16 cellular contexts compared by ENCODE assay signal in genomic region chr17:82658796-82659452, GRCh38. TPM values are rescaled to one million over a fixed set of nuclear protein-coding genes. Genes with fewer than 3 reads are reported as not detected.
DNase-seq lines count a peak whose midpoint lies in the region; ATAC-seq and TF ChIP-seq lines count a peak whose summit lies in the region.
"Had no signal": no experiment of that assay in that cellular context is flagged by ENCODE, and none has a peak within 500 bp of the region (broad histone marks: within the 10 kb centered on the region; RNA-seq: fewer than 3 reads in every experiment).

No MANE protein-coding gene starts in this region.

- H3K4me2 ChIP-seq in GM23338, result no peak overlapping the region
- H3K4me2 ChIP-seq: A549 had no signal

- H3K9me3 Mint-ChIP-seq in GM23338 (peaks cover 5% of the 10 kb centered on the region; the same call in 1 of the 3 replicates), chondrocyte (ENCODE audit: low read depth) (no peaks in the 10 kb centered on the region)
- no peaks in the 10 kb centered on the region for H3K9me3 Mint-ChIP-seq in CD4-positive, alpha-beta memory T cell
- H3K9me3 Mint-ChIP-seq: CD8-positive, alpha-beta T cell; IgD-negative memory B cell had no signal

- no peaks in the 10 kb centered on the region for H3K36me3 ChIP-seq in GM23338 (ENCODE audit: insufficient read depth)
- no peaks in the 10 kb centered on the region for H3K36me3 ChIP-seq in mucosa of descending colon (ENCODE audit: low read depth)
- H3K36me3 ChIP-seq in tibial artery, result peaks cover 11 to 84% (median 50%) of the 10 kb centered on the region in 3 donors
- no peaks in the 10 kb centered on the region for H3K36me3 ChIP-seq in CD4-positive, alpha-beta memory T cell (ENCODE audit: insufficient read depth, low read length)
- H3K36me3 ChIP-seq: BE2C had no signal

- H3K27me3 Mint-ChIP-seq in GM23338 (ENCODE audit: insufficient read depth, low read depth, poor library complexity) (peaks cover 7% of the 10 kb centered on the region), chondrocyte (ENCODE audit: low read depth) (no peaks in the 10 kb centered on the region)
- H3K27me3 Mint-ChIP-seq in CD4-positive, alpha-beta memory T cell, result no peaks in the 10 kb centered on the region
- H3K27me3 Mint-ChIP-seq: IgD-negative memory B cell had no signal

- POLR2A ChIA-PET in CD4-positive, alpha-beta memory T cell (lab: Charles Lee; ENCODE audit: partially characterized antibody), result no interaction called here

- intact Hi-C loops in mucosa of descending colon (cut with DNase I, micrococcal nuclease) (no loop called here), tibial artery (cut with DNase I; ENCODE audit: low total_unique reads) (no loop called here)
- intact Hi-C loops in CD4-positive, alpha-beta memory T cell (cut with micrococcal nuclease), result no loop called here

- TF ChIP-seq CTCF in GM23338 (conservative IDR thresholded peaks at IDR 0.05; ENCODE audit: low read depth in 2 of 2), result no peak
- TF ChIP-seq CTCF in chondrocyte (IDR thresholded peaks at IDR 0.05), result no peak
- no peak for TF ChIP-seq CTCF in mucosa of descending colon (IDR thresholded peaks at IDR 0.05)
- no peak for TF ChIP-seq CTCF in tibial artery (IDR thresholded peaks at IDR 0.05)

- H3K9me2 ChIP-seq in GM23338 (ENCODE audit: insufficient read depth), result no peaks in the 10 kb centered on the region

- H2AFZ ChIP-seq in GM23338, result no peak overlapping the region

- CTCF ChIA-PET in CD4-positive, alpha-beta memory T cell (lab: Charles Lee; ENCODE audit: partially characterized antibody), result no interaction called here

- DNase-seq in GM23338 (ENCODE audit: low spot score) (no peak), chondrocyte (ENCODE audit: low spot score) (peak; percentile 74), mucosa of descending colon (peak in 2 of 3 donors; percentile 17 to 41), tibial artery (peak; percentile 4 to 60), NCI-H2029 (lab: John Stamatoyannopoulos, UW) (no peak)
- no peak for DNase-seq in CD4-positive, alpha-beta memory T cell
- DNase-seq: BE2C, COR-L47, DND-41, GDM1, H7 had no signal

- no peaks in the 10 kb centered on the region for H3F3A ChIP-seq in GM23338 (replicated peaks; ENCODE audit: low read depth)

- no peak overlapping the region for H3K4me3 ChIP-seq in GM23338
- H3K4me3 ChIP-seq in mucosa of descending colon, result no peak overlapping the region
- no peak overlapping the region for H3K4me3 ChIP-seq in tibial artery
- H3K4me3 ChIP-seq in CD4-positive, alpha-beta memory T cell (ENCODE audit: low read length in 2 of 2), result no peak overlapping the region
- H3K4me3 ChIP-seq: A549 had no signal

- no peak overlapping the region for H3K27ac ChIP-seq in GM23338 (ENCODE audit: low read depth)
- no peak overlapping the region for H3K27ac ChIP-seq in tibial artery
- no peak overlapping the region for H3K27ac ChIP-seq in CD4-positive, alpha-beta memory T cell (ENCODE audit: low read depth, low read length)
- H3K27ac ChIP-seq: A549, C4-2B had no signal

- H3K27me3 ChIP-seq in GM23338 (ENCODE audit: insufficient read depth) (no peaks in the 10 kb centered on the region), tibial artery (no peaks in the 10 kb centered on the region)
- no peaks in the 10 kb centered on the region for H3K27me3 ChIP-seq in CD4-positive, alpha-beta memory T cell (ENCODE audit: insufficient read depth, low read length)
- H3K27me3 ChIP-seq: BE2C had no signal

- H3K79me2 ChIP-seq in GM23338 (replicated peaks; ENCODE audit: insufficient read depth), result no peaks in the 10 kb centered on the region

- H3K4me3 Mint-ChIP-seq in GM23338 (no peak overlapping the region), chondrocyte (ENCODE audit: unreplicated experiment) (no peak overlapping the region)
- no peak overlapping the region for H3K4me3 Mint-ChIP-seq in CD4-positive, alpha-beta memory T cell
- H3K4me3 Mint-ChIP-seq: CD8-positive, alpha-beta T cell; IgD-negative memory B cell had no signal

- H4K20me1 ChIP-seq in GM23338 (replicated peaks; ENCODE audit: insufficient read depth), result no peaks in the 10 kb centered on the region

- H3K27ac Mint-ChIP-seq in GM23338 (0 out of 2 replicates have a peak overlapping the region, but pooled peaks have one; percentile 48), chondrocyte (ENCODE audit: unreplicated experiment) (no peak overlapping the region)
- H3K27ac Mint-ChIP-seq in CD4-positive, alpha-beta memory T cell, result no peak overlapping the region
- H3K27ac Mint-ChIP-seq: CD8-positive, alpha-beta T cell; IgD-negative memory B cell had no signal

- no peaks in the 10 kb centered on the region for H3K9me3 ChIP-seq in mucosa of descending colon
- no peaks in the 10 kb centered on the region for H3K9me3 ChIP-seq in tibial artery
- H3K9me3 ChIP-seq in CD4-positive, alpha-beta memory T cell (ENCODE audit: control insufficient read depth in 1 of 2, low read length in 2 of 2), result no peaks in the 10 kb centered on the region
- H3K9me3 ChIP-seq: A549, BE2C had no signal

- H3K36me3 Mint-ChIP-seq in GM23338 (ENCODE audit: low read depth) (no peaks in the 10 kb centered on the region; the same call in 2 of the 3 replicates), chondrocyte (ENCODE audit: low read depth) (peaks cover 18% of the 10 kb centered on the region)
- H3K36me3 Mint-ChIP-seq in CD4-positive, alpha-beta memory T cell, result peaks cover 0 to 10% of the 10 kb centered on the region in 2 donors

- H3K4me1 ChIP-seq in GM23338 (ENCODE audit: insufficient read depth) (no peaks in the 10 kb centered on the region), mucosa of descending colon (ENCODE audit: low read depth) (peaks cover 6% of the 10 kb centered on the region), tibial artery (no peaks in the 10 kb centered on the region)
- no peaks in the 10 kb centered on the region for H3K4me1 ChIP-seq in CD4-positive, alpha-beta memory T cell (ENCODE audit: insufficient read depth, low read length)
- H3K4me1 ChIP-seq: BE2C had no signal

- no peaks in the 10 kb centered on the region for H3K4me1 Mint-ChIP-seq in GM23338
- no peaks in the 10 kb centered on the region for H3K4me1 Mint-ChIP-seq in chondrocyte (ENCODE audit: low read depth)
- no peaks in the 10 kb centered on the region for H3K4me1 Mint-ChIP-seq in CD4-positive, alpha-beta memory T cell

- ATAC-seq in GM23338 (no peak), mucosa of descending colon (no peak), HG03045 (IDR thresholded peaks at IDR 0.05; ENCODE audit: unreplicated experiment) (no peak)
- ATAC-seq: A549; CD8-positive, alpha-beta T cell had no signal

TF ChIP-seq in GM23338, 12 proteins besides CTCF, POLR2A, EP300 and RAD21:
- TF ChIP-seq ZNF114 (CRISPR knock-in tag; IDR thresholded peaks at IDR 0.05) (no peak), ZNF331 (CRISPR knock-in tag; IDR thresholded peaks at IDR 0.05; ENCODE audit: low read depth) (no peak), EZH2 (IDR thresholded peaks at IDR 0.05; ENCODE audit: low read depth, unreplicated experiment) (no peak), ETS1 (IDR thresholded peaks at IDR 0.05) (no peak), JUNB (IDR thresholded peaks at IDR 0.05; ENCODE audit: unreplicated experiment) (no peak), STAT1 (IDR thresholded peaks at IDR 0.05; ENCODE audit: unreplicated experiment) (no peak)

RNA-seq across cellular contexts. Expression of gene WDR45B, which starts 10.7 kb away (rescaled TPM):
- total RNA-seq in GM23338 (2014; rRNA removed; shearing (Covaris generic)), result 96.4 and 97.6 TPM in 2 replicates
- polyA plus RNA-seq in GM23338 (2016; fragmentation: Nextera tagmentation; extraction: Ambion mirVana), result 69.4 and 82.3 TPM in 2 replicates
- 60.4 to 70.0 TPM (median 67.8 TPM) in 3 replicates for total RNA-seq in chondrocyte
- 10 to 100 TPM; 69.0 to 76.0 (median 74.4) TPM for total RNA-seq in mucosa of descending colon
- total RNA-seq in CD4-positive, alpha-beta memory T cell, result 10 to 100 TPM; 66.3 to 66.7 TPM
- polyA plus RNA-seq in CD4-positive, alpha-beta memory T cell, result 10 to 100 TPM; 35.1 to 48.4 TPM

RNA-seq across cellular contexts. Expression of gene RAB40B, which starts 39.6 kb away (rescaled TPM):
- total RNA-seq in GM23338 (2014; rRNA removed; shearing (Covaris generic)), result 5.2 and 10.8 TPM in 2 replicates
- 2.8 and 4.2 TPM in 2 replicates for polyA plus RNA-seq in GM23338 (2016; fragmentation: Nextera tagmentation; extraction: Ambion mirVana)
- total RNA-seq in chondrocyte (16.7 to 20.0 TPM (median 20.0 TPM) in 3 replicates), mucosa of descending colon (10 to 100 TPM; 21.0 to 52.4 (median 23.9) TPM)
- 1 to 10 TPM; 5.1 to 5.8 TPM for total RNA-seq in CD4-positive, alpha-beta memory T cell
- polyA plus RNA-seq in CD4-positive, alpha-beta memory T cell, result 1 to 10 TPM; 2.6 to 4.0 TPM

RNA-seq across cellular contexts. Expression of gene FN3KRP, which starts 57.6 kb away (rescaled TPM):
- 13.2 and 15.9 TPM in 2 replicates for total RNA-seq in GM23338 (2014; rRNA removed; shearing (Covaris generic))
- 15.1 and 16.7 TPM in 2 replicates for polyA plus RNA-seq in GM23338 (2016; fragmentation: Nextera tagmentation; extraction: Ambion mirVana)
- total RNA-seq in chondrocyte, result 23.0 to 27.4 TPM (median 23.3 TPM) in 3 replicates
- total RNA-seq in mucosa of descending colon, result 10 to 100 TPM; 30.8 to 36.1 (median 34.8) TPM
- total RNA-seq in CD4-positive, alpha-beta memory T cell, result 10 to 100 TPM; 36.6 to 37.6 TPM
- polyA plus RNA-seq in CD4-positive, alpha-beta memory T cell, result 10 to 100 TPM; 24.6 to 65.2 TPM

Comparison
In these comparisons a context has a peak if more than half of its experiments do, and no peak if none do; other contexts are left out.
1. DNase-seq: peak in chondrocyte (single experiment), mucosa of descending colon (2 of 3) and tibial artery (2 of 2); none in GM23338 (single experiment), NCI-H2029 (single experiment) and CD4-positive, alpha-beta memory T cell (0 of 5).